1 cellular context compared by ENCODE assay signal in the genomic region with DNA sequence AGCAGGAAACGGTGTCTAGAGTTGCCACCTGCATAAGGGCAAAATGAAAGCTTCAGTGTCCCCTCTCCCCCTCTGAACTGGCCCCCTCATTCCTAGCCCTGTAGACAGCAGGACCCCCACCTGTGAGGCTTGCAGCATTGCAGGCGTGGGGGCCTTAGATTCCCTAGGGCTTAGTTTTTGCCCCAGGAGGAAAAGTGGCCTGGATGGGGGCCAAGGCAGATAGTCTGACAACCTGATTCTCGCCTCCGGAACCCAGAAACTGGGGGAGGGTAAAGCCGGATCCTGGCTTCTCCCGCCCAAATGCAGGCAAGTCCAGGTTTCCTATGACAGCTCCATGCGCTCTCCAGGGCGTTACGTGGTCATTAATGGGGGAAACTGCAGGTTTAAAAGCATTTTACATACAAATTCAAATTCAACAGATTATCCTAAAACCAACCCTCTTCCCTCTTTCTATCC.
A peak's percentile ranks its signal among the peaks of the same experiment; 100 is the strongest.
TF ChIP-seq lines count a peak whose summit lies in the region.

No MANE protein-coding gene starts in this region.

TF ChIP-seq in HEK293, 187 proteins besides CTCF, POLR2A, EP300 and RAD21 (continued from another document and continues in another):
- no peak for TF ChIP-seq ZNF23 (tag by site-specific recombination; IDR thresholded peaks at IDR 0.05; ENCODE audit: borderline replicate concordance)
- TF ChIP-seq, protein P1, sequence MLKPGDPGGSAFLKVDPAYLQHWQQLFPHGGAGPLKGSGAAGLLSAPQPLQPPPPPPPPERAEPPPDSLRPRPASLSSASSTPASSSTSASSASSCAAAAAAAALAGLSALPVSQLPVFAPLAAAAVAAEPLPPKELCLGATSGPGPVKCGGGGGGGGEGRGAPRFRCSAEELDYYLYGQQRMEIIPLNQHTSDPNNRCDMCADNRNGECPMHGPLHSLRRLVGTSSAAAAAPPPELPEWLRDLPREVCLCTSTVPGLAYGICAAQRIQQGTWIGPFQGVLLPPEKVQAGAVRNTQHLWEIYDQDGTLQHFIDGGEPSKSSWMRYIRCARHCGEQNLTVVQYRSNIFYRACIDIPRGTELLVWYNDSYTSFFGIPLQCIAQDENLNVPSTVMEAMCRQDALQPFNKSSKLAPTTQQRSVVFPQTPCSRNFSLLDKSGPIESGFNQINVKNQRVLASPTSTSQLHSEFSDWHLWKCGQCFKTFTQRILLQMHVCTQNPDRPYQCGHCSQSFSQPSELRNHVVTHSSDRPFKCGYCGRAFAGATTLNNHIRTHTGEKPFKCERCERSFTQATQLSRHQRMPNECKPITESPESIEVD (tag by site-specific recombination; IDR thresholded peaks at IDR 0.05), result no peak
- no peak for TF ChIP-seq ZNF48 (tag by site-specific recombination; IDR thresholded peaks at IDR 0.05)
- TF ChIP-seq, protein P2, sequence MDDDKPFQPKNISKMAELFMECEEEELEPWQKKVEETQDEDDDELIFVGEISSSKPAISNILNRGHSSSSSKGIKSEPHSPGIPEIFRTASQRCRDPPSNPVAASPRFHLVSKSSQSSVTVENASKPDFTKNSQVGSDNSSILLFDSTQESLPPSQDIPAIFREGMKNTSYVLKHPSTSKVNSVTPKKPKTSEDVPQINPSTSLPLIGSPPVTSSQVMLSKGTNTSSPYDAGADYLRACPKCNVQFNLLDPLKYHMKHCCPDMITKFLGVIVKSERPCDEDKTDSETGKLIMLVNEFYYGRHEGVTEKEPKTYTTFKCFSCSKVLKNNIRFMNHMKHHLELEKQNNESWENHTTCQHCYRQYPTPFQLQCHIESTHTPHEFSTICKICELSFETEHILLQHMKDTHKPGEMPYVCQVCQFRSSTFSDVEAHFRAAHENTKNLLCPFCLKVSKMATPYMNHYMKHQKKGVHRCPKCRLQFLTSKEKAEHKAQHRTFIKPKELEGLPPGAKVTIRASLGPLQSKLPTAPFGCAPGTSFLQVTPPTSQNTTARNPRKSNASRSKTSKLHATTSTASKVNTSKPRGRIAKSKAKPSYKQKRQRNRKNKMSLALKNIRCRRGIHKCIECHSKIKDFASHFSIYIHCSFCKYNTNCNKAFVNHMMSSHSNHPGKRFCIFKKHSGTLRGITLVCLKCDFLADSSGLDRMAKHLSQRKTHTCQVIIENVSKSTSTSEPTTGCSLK (tag by site-specific recombination; IDR thresholded peaks at IDR 0.05), result no peak
- no peak for TF ChIP-seq ZNF138 (tag by site-specific recombination; IDR thresholded peaks at IDR 0.05; ENCODE audit: borderline replicate concordance)
- TF ChIP-seq ZNF610 (tag by site-specific recombination; IDR thresholded peaks at IDR 0.05; ENCODE audit: borderline replicate concordance), result no peak
- TF ChIP-seq, protein P3, sequence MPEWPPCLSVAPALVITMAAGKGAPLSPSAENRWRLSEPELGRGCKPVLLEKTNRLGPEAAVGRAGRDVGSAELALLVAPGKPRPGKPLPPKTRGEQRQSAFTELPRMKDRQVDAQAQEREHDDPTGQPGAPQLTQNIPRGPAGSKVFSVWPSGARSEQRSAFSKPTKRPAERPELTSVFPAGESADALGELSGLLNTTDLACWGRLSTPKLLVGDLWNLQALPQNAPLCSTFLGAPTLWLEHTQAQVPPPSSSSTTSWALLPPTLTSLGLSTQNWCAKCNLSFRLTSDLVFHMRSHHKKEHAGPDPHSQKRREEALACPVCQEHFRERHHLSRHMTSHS (tag by site-specific recombination; IDR thresholded peaks at IDR 0.05), result no peak
- no peak for TF ChIP-seq RBAK (tag by site-specific recombination; IDR thresholded peaks at IDR 0.05)
- TF ChIP-seq, protein P4, sequence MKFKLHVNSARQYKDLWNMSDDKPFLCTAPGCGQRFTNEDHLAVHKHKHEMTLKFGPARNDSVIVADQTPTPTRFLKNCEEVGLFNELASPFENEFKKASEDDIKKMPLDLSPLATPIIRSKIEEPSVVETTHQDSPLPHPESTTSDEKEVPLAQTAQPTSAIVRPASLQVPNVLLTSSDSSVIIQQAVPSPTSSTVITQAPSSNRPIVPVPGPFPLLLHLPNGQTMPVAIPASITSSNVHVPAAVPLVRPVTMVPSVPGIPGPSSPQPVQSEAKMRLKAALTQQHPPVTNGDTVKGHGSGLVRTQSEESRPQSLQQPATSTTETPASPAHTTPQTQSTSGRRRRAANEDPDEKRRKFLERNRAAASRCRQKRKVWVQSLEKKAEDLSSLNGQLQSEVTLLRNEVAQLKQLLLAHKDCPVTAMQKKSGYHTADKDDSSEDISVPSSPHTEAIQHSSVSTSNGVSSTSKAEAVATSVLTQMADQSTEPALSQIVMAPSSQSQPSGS (tag by site-specific recombination; IDR thresholded peaks at IDR 0.05; ENCODE audit: low read depth), result no peak
- TF ChIP-seq, protein P5, sequence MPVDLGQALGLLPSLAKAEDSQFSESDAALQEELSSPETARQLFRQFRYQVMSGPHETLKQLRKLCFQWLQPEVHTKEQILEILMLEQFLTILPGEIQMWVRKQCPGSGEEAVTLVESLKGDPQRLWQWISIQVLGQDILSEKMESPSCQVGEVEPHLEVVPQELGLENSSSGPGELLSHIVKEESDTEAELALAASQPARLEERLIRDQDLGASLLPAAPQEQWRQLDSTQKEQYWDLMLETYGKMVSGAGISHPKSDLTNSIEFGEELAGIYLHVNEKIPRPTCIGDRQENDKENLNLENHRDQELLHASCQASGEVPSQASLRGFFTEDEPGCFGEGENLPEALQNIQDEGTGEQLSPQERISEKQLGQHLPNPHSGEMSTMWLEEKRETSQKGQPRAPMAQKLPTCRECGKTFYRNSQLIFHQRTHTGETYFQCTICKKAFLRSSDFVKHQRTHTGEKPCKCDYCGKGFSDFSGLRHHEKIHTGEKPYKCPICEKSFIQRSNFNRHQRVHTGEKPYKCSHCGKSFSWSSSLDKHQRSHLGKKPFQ (tag by site-specific recombination; IDR thresholded peaks at IDR 0.05), result no peak
- 0 out of 2 replicates have a peak, but pooled peaks have one; percentile 14 for TF ChIP-seq ZNF843 (tag by site-specific recombination; IDR thresholded peaks at IDR 0.05)
- TF ChIP-seq, protein P6, sequence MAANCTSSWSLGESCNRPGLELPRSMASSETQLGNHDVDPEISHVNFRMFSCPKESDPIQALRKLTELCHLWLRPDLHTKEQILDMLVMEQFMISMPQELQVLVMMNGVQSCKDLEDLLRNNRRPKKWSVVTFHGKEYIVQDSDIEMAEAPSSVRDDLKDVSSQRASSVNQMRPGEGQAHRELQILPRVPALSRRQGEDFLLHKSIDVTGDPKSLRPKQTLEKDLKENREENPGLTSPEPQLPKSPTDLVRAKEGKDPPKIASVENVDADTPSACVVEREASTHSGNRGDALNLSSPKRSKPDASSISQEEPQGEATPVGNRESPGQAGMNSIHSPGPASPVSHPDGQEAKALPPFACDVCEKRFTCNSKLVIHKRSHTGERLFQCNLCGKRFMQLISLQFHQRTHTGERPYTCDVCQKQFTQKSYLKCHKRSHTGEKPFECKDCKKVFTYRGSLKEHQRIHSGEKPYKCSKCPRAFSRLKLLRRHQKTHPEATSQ (tag by site-specific recombination; IDR thresholded peaks at IDR 0.05), result no peak
- TF ChIP-seq, protein P7, sequence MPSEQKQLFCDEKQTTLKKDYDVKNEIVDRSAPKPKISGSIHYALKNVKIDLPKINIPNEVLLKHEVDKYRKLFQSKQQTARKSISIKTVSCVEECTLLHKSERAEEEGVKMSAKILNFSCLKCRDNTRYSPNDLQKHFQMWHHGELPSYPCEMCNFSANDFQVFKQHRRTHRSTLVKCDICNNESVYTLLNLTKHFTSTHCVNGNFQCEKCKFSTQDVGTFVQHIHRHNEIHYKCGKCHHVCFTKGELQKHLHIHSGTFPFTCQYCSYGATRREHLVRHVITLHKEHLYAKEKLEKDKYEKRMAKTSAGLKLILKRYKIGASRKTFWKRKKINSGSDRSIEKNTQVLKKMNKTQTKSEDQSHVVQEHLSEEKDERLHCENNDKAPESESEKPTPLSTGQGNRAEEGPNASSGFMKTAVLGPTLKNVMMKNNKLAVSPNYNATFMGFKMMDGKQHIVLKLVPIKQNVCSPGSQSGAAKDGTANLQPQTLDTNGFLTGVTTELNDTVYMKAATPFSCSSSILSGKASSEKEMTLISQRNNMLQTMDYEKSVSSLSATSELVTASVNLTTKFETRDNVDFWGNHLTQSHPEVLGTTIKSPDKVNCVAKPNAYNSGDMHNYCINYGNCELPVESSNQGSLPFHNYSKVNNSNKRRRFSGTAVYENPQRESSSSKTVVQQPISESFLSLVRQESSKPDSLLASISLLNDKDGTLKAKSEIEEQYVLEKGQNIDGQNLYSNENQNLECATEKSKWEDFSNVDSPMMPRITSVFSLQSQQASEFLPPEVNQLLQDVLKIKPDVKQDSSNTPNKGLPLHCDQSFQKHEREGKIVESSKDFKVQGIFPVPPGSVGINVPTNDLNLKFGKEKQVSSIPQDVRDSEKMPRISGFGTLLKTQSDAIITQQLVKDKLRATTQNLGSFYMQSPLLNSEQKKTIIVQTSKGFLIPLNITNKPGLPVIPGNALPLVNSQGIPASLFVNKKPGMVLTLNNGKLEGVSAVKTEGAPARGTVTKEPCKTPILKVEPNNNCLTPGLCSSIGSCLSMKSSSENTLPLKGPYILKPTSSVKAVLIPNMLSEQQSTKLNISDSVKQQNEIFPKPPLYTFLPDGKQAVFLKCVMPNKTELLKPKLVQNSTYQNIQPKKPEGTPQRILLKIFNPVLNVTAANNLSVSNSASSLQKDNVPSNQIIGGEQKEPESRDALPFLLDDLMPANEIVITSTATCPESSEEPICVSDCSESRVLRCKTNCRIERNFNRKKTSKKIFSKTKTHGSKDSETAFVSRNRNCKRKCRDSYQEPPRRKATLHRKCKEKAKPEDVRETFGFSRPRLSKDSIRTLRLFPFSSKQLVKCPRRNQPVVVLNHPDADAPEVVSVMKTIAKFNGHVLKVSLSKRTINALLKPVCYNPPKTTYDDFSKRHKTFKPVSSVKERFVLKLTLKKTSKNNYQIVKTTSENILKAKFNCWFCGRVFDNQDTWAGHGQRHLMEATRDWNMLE (tag by site-specific recombination; conservative IDR thresholded peaks at IDR 0.05; ENCODE audit: low read depth), result no peak
- TF ChIP-seq, protein P8, sequence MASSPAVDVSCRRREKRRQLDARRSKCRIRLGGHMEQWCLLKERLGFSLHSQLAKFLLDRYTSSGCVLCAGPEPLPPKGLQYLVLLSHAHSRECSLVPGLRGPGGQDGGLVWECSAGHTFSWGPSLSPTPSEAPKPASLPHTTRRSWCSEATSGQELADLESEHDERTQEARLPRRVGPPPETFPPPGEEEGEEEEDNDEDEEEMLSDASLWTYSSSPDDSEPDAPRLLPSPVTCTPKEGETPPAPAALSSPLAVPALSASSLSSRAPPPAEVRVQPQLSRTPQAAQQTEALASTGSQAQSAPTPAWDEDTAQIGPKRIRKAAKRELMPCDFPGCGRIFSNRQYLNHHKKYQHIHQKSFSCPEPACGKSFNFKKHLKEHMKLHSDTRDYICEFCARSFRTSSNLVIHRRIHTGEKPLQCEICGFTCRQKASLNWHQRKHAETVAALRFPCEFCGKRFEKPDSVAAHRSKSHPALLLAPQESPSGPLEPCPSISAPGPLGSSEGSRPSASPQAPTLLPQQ (tag by site-specific recombination; IDR thresholded peaks at IDR 0.05), result no peak
- TF ChIP-seq MZF1 (tag by site-specific recombination; IDR thresholded peaks at IDR 0.05; ENCODE audit: borderline replicate concordance), result no peak
- TF ChIP-seq ZNF76 (tag by site-specific recombination; IDR thresholded peaks at IDR 0.05; ENCODE audit: borderline replicate concordance, low read depth), result no peak
- peak; percentile 25; the same call in 1 of the 2 replicates for TF ChIP-seq KLF8 (tag by site-specific recombination; IDR thresholded peaks at IDR 0.05)
- TF ChIP-seq, protein P9, sequence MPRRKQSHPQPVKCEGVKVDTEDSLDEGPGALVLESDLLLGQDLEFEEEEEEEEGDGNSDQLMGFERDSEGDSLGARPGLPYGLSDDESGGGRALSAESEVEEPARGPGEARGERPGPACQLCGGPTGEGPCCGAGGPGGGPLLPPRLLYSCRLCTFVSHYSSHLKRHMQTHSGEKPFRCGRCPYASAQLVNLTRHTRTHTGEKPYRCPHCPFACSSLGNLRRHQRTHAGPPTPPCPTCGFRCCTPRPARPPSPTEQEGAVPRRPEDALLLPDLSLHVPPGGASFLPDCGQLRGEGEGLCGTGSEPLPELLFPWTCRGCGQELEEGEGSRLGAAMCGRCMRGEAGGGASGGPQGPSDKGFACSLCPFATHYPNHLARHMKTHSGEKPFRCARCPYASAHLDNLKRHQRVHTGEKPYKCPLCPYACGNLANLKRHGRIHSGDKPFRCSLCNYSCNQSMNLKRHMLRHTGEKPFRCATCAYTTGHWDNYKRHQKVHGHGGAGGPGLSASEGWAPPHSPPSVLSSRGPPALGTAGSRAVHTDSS (tag by site-specific recombination; IDR thresholded peaks at IDR 0.05), result no peak
- TF ChIP-seq ZNF677 (tag by site-specific recombination; IDR thresholded peaks at IDR 0.05), result no peak
- no peak for TF ChIP-seq ZNF324 (tag by site-specific recombination; IDR thresholded peaks at IDR 0.05)
- no peak for TF ChIP-seq ZNF585B (tag by site-specific recombination; IDR thresholded peaks at IDR 0.05)
- peak; percentile 12; the same call in 1 of the 2 replicates for TF ChIP-seq ZNF596 (tag by site-specific recombination; IDR thresholded peaks at IDR 0.05)
- no peak for TF ChIP-seq ZNF473 (tag by site-specific recombination; IDR thresholded peaks at IDR 0.05)
- TF ChIP-seq, protein P10, sequence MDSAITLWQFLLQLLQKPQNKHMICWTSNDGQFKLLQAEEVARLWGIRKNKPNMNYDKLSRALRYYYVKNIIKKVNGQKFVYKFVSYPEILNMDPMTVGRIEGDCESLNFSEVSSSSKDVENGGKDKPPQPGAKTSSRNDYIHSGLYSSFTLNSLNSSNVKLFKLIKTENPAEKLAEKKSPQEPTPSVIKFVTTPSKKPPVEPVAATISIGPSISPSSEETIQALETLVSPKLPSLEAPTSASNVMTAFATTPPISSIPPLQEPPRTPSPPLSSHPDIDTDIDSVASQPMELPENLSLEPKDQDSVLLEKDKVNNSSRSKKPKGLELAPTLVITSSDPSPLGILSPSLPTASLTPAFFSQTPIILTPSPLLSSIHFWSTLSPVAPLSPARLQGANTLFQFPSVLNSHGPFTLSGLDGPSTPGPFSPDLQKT (IDR thresholded peaks at IDR 0.05; ENCODE audit: borderline replicate concordance, low read depth, low read length), result no peak
- TF ChIP-seq, protein P11, sequence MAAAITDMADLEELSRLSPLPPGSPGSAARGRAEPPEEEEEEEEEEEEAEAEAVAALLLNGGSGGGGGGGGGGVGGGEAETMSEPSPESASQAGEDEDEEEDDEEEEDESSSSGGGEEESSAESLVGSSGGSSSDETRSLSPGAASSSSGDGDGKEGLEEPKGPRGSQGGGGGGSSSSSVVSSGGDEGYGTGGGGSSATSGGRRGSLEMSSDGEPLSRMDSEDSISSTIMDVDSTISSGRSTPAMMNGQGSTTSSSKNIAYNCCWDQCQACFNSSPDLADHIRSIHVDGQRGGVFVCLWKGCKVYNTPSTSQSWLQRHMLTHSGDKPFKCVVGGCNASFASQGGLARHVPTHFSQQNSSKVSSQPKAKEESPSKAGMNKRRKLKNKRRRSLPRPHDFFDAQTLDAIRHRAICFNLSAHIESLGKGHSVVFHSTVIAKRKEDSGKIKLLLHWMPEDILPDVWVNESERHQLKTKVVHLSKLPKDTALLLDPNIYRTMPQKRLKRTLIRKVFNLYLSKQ (tag by site-specific recombination; IDR thresholded peaks at IDR 0.05; ENCODE audit: borderline replicate concordance), result no peak
- TF ChIP-seq SP3 (tag by site-specific recombination; IDR thresholded peaks at IDR 0.05), result no peak
- no peak for TF ChIP-seq GLI2 (tag by site-specific recombination; IDR thresholded peaks at IDR 0.05; ENCODE audit: borderline replicate concordance, low read depth)
- 0 out of 2 replicates have a peak, but pooled peaks have one; percentile 35 for TF ChIP-seq SP7 (tag by site-specific recombination; IDR thresholded peaks at IDR 0.05)
- TF ChIP-seq KLF9 (tag by site-specific recombination; IDR thresholded peaks at IDR 0.05; ENCODE audit: low read depth), result no peak
- no peak for TF ChIP-seq REPIN1 (tag by site-specific recombination; IDR thresholded peaks at IDR 0.05; ENCODE audit: low read depth)
- no peak for TF ChIP-seq GFI1B (tag by site-specific recombination; IDR thresholded peaks at IDR 0.05)
- TF ChIP-seq PRDM1 (tag by site-specific recombination; IDR thresholded peaks at IDR 0.05), result no peak
- no peak for TF ChIP-seq ZNF514 (tag by site-specific recombination; IDR thresholded peaks at IDR 0.05)
- no peak for TF ChIP-seq MYNN (tag by site-specific recombination; IDR thresholded peaks at IDR 0.05; ENCODE audit: borderline replicate concordance)
- no peak for TF ChIP-seq ZBTB7A (tag by site-specific recombination; IDR thresholded peaks at IDR 0.05; ENCODE audit: low read depth)
